Comparison of ENCODE assay signal across 10 cellular contexts in the genomic region with DNA sequence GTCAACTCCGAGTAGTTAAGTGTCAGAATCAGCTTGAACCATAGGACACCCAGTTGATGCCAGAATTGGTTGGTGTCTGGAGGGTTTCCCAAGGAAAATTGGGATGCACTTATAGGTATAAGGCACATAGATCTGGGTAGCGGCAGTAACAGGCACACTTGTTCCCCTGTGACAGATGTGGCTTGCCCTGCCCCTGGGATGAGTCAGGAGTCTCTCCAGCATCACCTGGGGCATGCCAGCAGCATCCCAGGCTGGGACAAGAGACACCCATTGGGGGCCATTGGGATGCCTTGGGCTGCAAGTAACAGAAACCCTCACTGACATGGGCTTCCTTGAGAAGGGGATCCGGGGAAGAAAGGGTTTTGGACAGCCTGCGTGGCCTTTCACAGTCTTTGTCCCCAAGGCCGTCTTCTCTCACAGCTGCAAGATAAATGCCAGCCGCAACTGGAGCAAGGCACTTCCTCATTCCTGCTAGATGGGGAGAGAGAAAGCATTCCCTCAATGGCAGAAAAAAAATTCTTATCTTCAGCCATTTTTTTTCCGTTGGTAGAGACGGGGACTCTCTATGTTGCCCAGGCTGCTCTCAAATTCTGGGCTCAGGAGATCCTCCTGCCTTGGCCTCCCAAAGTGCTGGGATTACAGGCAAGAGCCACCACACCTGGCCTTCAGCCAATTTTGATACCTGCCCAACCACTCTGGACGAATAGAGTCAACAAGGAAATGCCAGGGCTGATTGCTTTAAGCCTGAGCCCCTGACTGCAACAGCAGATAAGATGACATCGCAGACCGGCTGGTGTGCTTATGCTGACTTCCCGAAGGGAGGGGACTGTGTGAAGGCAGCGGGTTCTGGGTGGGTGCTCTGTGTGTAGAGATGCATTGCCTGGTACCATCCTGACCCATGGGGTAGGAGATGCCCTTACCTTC. TPM values are rescaled to one million over a fixed set of nuclear protein-coding genes. Genes with fewer than 3 reads are reported as not detected.
A peak's percentile ranks its signal among the peaks of the same experiment; 100 is the strongest.
DNase-seq lines count a peak whose midpoint lies in the region; ATAC-seq and TF ChIP-seq lines count a peak whose summit lies in the region.
"Had no signal": no experiment of that assay in that cellular context is flagged by ENCODE, and none has a peak within 500 bp of the region (broad histone marks: within the 10 kb centered on the region; RNA-seq: fewer than 3 reads in every experiment).

No MANE protein-coding gene starts in this region.

- no peak overlapping the region for H3K27ac Mint-ChIP-seq in activated T-cell treated with anti-CD3 and anti-CD28 coated beads, Interleukin-2, amount 50 U/mL, for 72 hours
- H3K27ac Mint-ChIP-seq in activated T-cell treated with anti-CD3 and anti-CD28 coated beads, Interleukin-2, amount 50 U/mL, for 24 hours, result no peak overlapping the region
- H3K27ac Mint-ChIP-seq in type B pancreatic cell, result peak overlapping the region; percentile 79
- no peak overlapping the region for H3K27ac Mint-ChIP-seq in activated T-helper 17 cell treated with anti-CD3 and anti-CD28 coated beads, Interleukin-2, amount 50 U/mL, for 72 hours

- TF ChIP-seq CTCF in type B pancreatic cell (conservative IDR thresholded peaks at IDR 0.05), result no peak

- ATAC-seq in activated T-cell treated with anti-CD3 and anti-CD28 coated beads, Interleukin-2, amount 50 U/mL, for 72 hours (replicated peaks in 1 of 2), result peak; percentile 34 to 42
- ATAC-seq in esophagus mucosa, result peak; percentile 46
- ATAC-seq in activated T-helper 17 cell treated with anti-CD3 and anti-CD28 coated beads, Interleukin-2, amount 50 U/mL, for 72 hours (replicated peaks), result no peak

- no peak for DNase-seq in activated T-cell treated with anti-CD3 and anti-CD28 coated beads, Interleukin-2, amount 50 U/mL, for 72 hours
- DNase-seq in activated T-cell treated with anti-CD3 and anti-CD28 coated beads, Interleukin-2, amount 50 U/mL, for 24 hours, result no peak
- DNase-seq in NCI-H82 treated with DMSO at 0.1 percent for 48 hours (lab: John Stamatoyannopoulos, UW; ENCODE audit: unreplicated experiment) (peak; percentile 23), type B pancreatic cell (ENCODE audit: extremely low spot score, unreplicated experiment) (no peak), 8988T (no peak)
- DNase-seq in stimulated activated naive CD4-positive, alpha-beta T cell treated with Interleukin-2 at 50 U/mL for 16 hours (lab: John Stamatoyannopoulos, UW), result no peak
- DNase-seq: cerebellar nuclear complex, NCI-H226 had no signal

- H3K4me3 Mint-ChIP-seq in activated T-cell treated with anti-CD3 and anti-CD28 coated beads, Interleukin-2, amount 50 U/mL, for 72 hours, result no peak overlapping the region
- H3K4me3 Mint-ChIP-seq in activated T-cell treated with anti-CD3 and anti-CD28 coated beads, Interleukin-2, amount 50 U/mL, for 24 hours, result no peak overlapping the region
- H3K4me3 Mint-ChIP-seq in type B pancreatic cell, result no peak overlapping the region
- H3K4me3 Mint-ChIP-seq in activated T-helper 17 cell treated with anti-CD3 and anti-CD28 coated beads, Interleukin-2, amount 50 U/mL, for 72 hours, result no peak overlapping the region

- peaks cover 37% of the 10 kb centered on the region for H3K4me1 Mint-ChIP-seq in activated T-cell treated with anti-CD3 and anti-CD28 coated beads, Interleukin-2, amount 50 U/mL, for 72 hours (ENCODE audit: low read depth)
- peaks cover 33% of the 10 kb centered on the region for H3K4me1 Mint-ChIP-seq in activated T-cell treated with anti-CD3 and anti-CD28 coated beads, Interleukin-2, amount 50 U/mL, for 24 hours (ENCODE audit: low read depth)
- H3K4me1 Mint-ChIP-seq in type B pancreatic cell (ENCODE audit: unreplicated experiment), result peaks cover 6% of the 10 kb centered on the region
- H3K4me1 Mint-ChIP-seq in activated T-helper 17 cell treated with anti-CD3 and anti-CD28 coated beads, Interleukin-2, amount 50 U/mL, for 72 hours, result no peaks in the 10 kb centered on the region

- no peaks in the 10 kb centered on the region for H3K9me3 Mint-ChIP-seq in activated T-cell treated with anti-CD3 and anti-CD28 coated beads, Interleukin-2, amount 50 U/mL, for 72 hours
- H3K9me3 Mint-ChIP-seq in activated T-cell treated with anti-CD3 and anti-CD28 coated beads, Interleukin-2, amount 50 U/mL, for 24 hours, result no peaks in the 10 kb centered on the region
- H3K9me3 Mint-ChIP-seq in type B pancreatic cell, result no peaks in the 10 kb centered on the region
- no peaks in the 10 kb centered on the region for H3K9me3 Mint-ChIP-seq in activated T-helper 17 cell treated with anti-CD3 and anti-CD28 coated beads, Interleukin-2, amount 50 U/mL, for 72 hours

- peaks cover 20% of the 10 kb centered on the region for H3K27me3 Mint-ChIP-seq in activated T-cell treated with anti-CD3 and anti-CD28 coated beads, Interleukin-2, amount 50 U/mL, for 72 hours (ENCODE audit: low read depth)
- H3K27me3 Mint-ChIP-seq in activated T-cell treated with anti-CD3 and anti-CD28 coated beads, Interleukin-2, amount 50 U/mL, for 24 hours, result peaks cover 41% of the 10 kb centered on the region
- H3K27me3 Mint-ChIP-seq in type B pancreatic cell, result no peaks in the 10 kb centered on the region
- H3K27me3 Mint-ChIP-seq in activated T-helper 17 cell treated with anti-CD3 and anti-CD28 coated beads, Interleukin-2, amount 50 U/mL, for 72 hours, result peaks cover 9% of the 10 kb centered on the region

- no peaks in the 10 kb centered on the region for H3K36me3 Mint-ChIP-seq in activated T-cell treated with anti-CD3 and anti-CD28 coated beads, Interleukin-2, amount 50 U/mL, for 72 hours (ENCODE audit: insufficient read depth in 2 of 2)
- H3K36me3 Mint-ChIP-seq in activated T-cell treated with anti-CD3 and anti-CD28 coated beads, Interleukin-2, amount 50 U/mL, for 24 hours (ENCODE audit: low read depth), result no peaks in the 10 kb centered on the region
- H3K36me3 Mint-ChIP-seq in type B pancreatic cell, result no peaks in the 10 kb centered on the region
- H3K36me3 Mint-ChIP-seq in activated T-helper 17 cell treated with anti-CD3 and anti-CD28 coated beads, Interleukin-2, amount 50 U/mL, for 72 hours (ENCODE audit: low read depth), result no peaks in the 10 kb centered on the region

RNA-seq across cellular contexts. Expression of a gene that starts 13.3 kb away (rescaled TPM):
- total RNA-seq in activated T-cell treated with anti-CD3 and anti-CD28 coated beads, Interleukin-2, amount 50 U/mL, for 72 hours, result 10 to 100 TPM; 17.7 to 23.6 TPM
- total RNA-seq in esophagus mucosa, result 13.7 TPM
- total RNA-seq in type B pancreatic cell (ENCODE audit: low replicate concordance), result 28.1 and 52.1 TPM in 2 replicates
- total RNA-seq in activated T-helper 17 cell treated with anti-CD3 and anti-CD28 coated beads, Interleukin-2, amount 50 U/mL, for 72 hours, result 1 to 10 TPM; 9.0 TPM
